In the genomic region with DNA sequence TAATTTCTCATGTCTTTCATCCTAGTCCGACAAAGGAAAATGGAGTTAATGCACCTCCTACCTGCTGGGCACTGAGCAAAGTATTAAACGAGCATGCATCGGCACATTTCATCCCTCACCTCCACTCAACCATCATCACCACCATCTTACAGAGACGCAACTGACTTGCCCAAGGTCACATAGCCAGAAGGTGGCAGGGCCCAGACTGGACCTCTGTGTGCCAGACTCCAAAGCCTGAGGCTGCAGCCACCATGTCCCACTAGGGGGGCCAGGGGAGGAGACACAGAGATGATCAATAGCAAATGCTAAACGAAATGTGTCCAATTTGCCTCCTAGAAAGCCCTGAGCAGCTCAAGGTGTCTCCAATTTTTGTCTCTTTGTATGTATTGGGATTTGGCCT, we compare ENCODE assay signal across 23 cellular contexts.
"Had no signal": no experiment of that assay in that cellular context is flagged by ENCODE, and none has a peak within 500 bp of the region (broad histone marks: within the 10 kb centered on the region; RNA-seq: fewer than 3 reads in every experiment).

No MANE protein-coding gene starts in this region.

- H3K27me3 ChIP-seq: body of pancreas, hepatocyte, sigmoid colon had no signal

- H3K27ac Mint-ChIP-seq: progenitor cell of endocrine pancreas, WTC11 had no signal

- H3K36me3 Mint-ChIP-seq: immature natural killer cell, natural killer cell, T-cell, WTC11 had no signal

- H3K9me3 ChIP-seq: body of pancreas, left ventricle myocardium inferior, sigmoid colon, tibial artery had no signal

- H3K4me3 ChIP-seq: body of pancreas, hepatocyte, left ventricle myocardium inferior, sigmoid colon, smooth muscle cell, tibial artery had no signal

- DNase-seq: anterior cingulate cortex; body of pancreas; effector CD4-positive, alpha-beta T cell; erythroblast; foreskin fibroblast; immature natural killer cell; kidney glomerular epithelial cell; left ventricle myocardium inferior; midbrain; natural killer cell; retina; sigmoid colon; stimulated activated CD4-positive, alpha-beta T cell treated with anti-CD3 and anti-CD28 coated beads, Interleukin-15, amount 100 ng/mL, for 24 hours; T-cell; T-helper 9 cell; tibial artery had no signal

- H3K9me3 Mint-ChIP-seq: activated T-helper 17 cell treated with anti-CD3 and anti-CD28 coated beads, Interleukin-2, amount 50 U/mL, for 72 hours; dendritic cell treated with granulocyte-macrophage colony-stimulating factor and Interleukin-4, amounts not matched to agents 40 ng/mL and 50 ng/mL, for 4 days; immature natural killer cell; natural killer cell; stimulated activated naive CD8-positive, alpha-beta T cell treated with anti-CD3 and anti-CD28 coated beads, Interleukin-15, amount 100 ng/mL, for 72 hours; T-cell; WTC11 had no signal

- H3K27me3 Mint-ChIP-seq: activated T-helper 17 cell treated with anti-CD3 and anti-CD28 coated beads, Interleukin-2, amount 50 U/mL, for 72 hours; dendritic cell treated with granulocyte-macrophage colony-stimulating factor and Interleukin-4, amounts not matched to agents 40 ng/mL and 50 ng/mL, for 4 days; stimulated activated naive CD8-positive, alpha-beta T cell treated with anti-CD3 and anti-CD28 coated beads, Interleukin-15, amount 100 ng/mL, for 72 hours; T-cell had no signal

- H3K36me3 ChIP-seq: left ventricle myocardium inferior, sigmoid colon, tibial artery had no signal

- H3K27ac ChIP-seq: body of pancreas, hepatocyte, tibial artery had no signal

- ATAC-seq: activated T-helper 17 cell treated with anti-CD3 and anti-CD28 coated beads, Interleukin-2, amount 50 U/mL, for 72 hours; body of pancreas; natural killer cell; stimulated activated naive CD8-positive, alpha-beta T cell treated with anti-CD3 and anti-CD28 coated beads, Interleukin-15, amount 100 ng/mL, for 72 hours; T-cell; WTC11 had no signal

- H3K4me3 Mint-ChIP-seq: activated T-helper 17 cell treated with anti-CD3 and anti-CD28 coated beads, Interleukin-2, amount 50 U/mL, for 72 hours; dendritic cell treated with granulocyte-macrophage colony-stimulating factor and Interleukin-4, amounts not matched to agents 40 ng/mL and 50 ng/mL, for 4 days; immature natural killer cell; natural killer cell; stimulated activated naive CD8-positive, alpha-beta T cell treated with anti-CD3 and anti-CD28 coated beads, Interleukin-15, amount 100 ng/mL, for 72 hours; T-cell; WTC11 had no signal

- H3K4me1 ChIP-seq: body of pancreas had no signal
